ENCODE assay signal across 20 cellular contexts in the genomic region with DNA sequence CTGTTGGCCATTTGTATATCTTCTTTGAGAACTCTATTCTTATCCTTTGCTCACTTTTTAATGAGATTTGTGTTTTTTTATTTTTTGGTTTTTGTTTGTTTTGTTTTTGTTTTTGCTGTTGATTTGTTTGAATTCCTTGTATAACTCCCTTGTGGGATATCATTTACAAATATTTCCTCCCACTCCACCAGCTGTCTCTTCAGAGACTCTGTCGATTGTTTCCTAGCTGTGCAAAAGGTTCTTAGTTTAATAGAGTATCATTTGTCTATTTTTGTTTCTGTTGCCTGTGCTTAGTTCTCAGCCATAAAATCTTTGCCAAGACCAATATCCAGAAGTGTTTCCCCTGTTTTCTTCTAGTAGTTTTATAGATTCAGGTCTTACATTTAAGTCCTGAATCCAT.
DNase-seq lines count a peak whose midpoint lies in the region; ATAC-seq and TF ChIP-seq lines count a peak whose summit lies in the region.
"Had no signal": no experiment of that assay in that cellular context is flagged by ENCODE, and none has a peak within 500 bp of the region (broad histone marks: within the 10 kb centered on the region; RNA-seq: fewer than 3 reads in every experiment).

No MANE protein-coding gene starts in this region.

- no peak overlapping the region for H3K4me3 ChIP-seq in fibroblast of villous mesenchyme (ENCODE audit: low read depth, low read length)
- H3K4me3 ChIP-seq: A549; BLaER1 treated with 17β-estradiol and CSF1 and Interleukin-3, amounts not matched to agents 10 nM and 100 nM; GM12878 had no signal

- no peak for ATAC-seq in GM21515 (IDR thresholded peaks at IDR 0.05; ENCODE audit: unreplicated experiment)
- ATAC-seq: A549; CD8-positive, alpha-beta T cell; GM12878 had no signal

- no peak for TF ChIP-seq CTCF in fibroblast of villous mesenchyme (IDR thresholded peaks at IDR 0.05; ENCODE audit: insufficient read depth, low read depth, low read length)

- DNase-seq in NCI-H2171 treated with DMSO at 0.1 percent for 48 hours (lab: John Stamatoyannopoulos, UW) (peak; percentile 2), NCI-H2171 (lab: John Stamatoyannopoulos, UW) (no peak), fibroblast of villous mesenchyme (ENCODE audit: low read depth) (peak; percentile 43), myocyte (ENCODE audit: low read depth) (peak; percentile 60), dedifferentiated amniotic fluid mesenchymal stem cell (ENCODE audit: extremely low spot score) (no peak), COR-L47 (lab: John Stamatoyannopoulos, UW) (no peak)
- DNase-seq: AML-193; CD4-positive, alpha-beta T cell; CD8-positive, alpha-beta T cell; DMS 273 treated with DMSO at 0.1 percent for 48 hours; DMS153; DMS53; DMS79; DND-41; EL; GDM1 had no signal

Comparison
In these comparisons a context has a peak if more than half of its experiments do, and no peak if none do; other contexts are left out.
1. DNase-seq: peak in NCI-H2171 treated with DMSO at 0.1 percent for 48 hours (single experiment), fibroblast of villous mesenchyme (single experiment) and myocyte (single experiment); none in NCI-H2171 (single experiment), dedifferentiated amniotic fluid mesenchymal stem cell (single experiment) and COR-L47 (single experiment).